Comparison of ENCODE assay signal across 7 cellular contexts in the genomic region with DNA sequence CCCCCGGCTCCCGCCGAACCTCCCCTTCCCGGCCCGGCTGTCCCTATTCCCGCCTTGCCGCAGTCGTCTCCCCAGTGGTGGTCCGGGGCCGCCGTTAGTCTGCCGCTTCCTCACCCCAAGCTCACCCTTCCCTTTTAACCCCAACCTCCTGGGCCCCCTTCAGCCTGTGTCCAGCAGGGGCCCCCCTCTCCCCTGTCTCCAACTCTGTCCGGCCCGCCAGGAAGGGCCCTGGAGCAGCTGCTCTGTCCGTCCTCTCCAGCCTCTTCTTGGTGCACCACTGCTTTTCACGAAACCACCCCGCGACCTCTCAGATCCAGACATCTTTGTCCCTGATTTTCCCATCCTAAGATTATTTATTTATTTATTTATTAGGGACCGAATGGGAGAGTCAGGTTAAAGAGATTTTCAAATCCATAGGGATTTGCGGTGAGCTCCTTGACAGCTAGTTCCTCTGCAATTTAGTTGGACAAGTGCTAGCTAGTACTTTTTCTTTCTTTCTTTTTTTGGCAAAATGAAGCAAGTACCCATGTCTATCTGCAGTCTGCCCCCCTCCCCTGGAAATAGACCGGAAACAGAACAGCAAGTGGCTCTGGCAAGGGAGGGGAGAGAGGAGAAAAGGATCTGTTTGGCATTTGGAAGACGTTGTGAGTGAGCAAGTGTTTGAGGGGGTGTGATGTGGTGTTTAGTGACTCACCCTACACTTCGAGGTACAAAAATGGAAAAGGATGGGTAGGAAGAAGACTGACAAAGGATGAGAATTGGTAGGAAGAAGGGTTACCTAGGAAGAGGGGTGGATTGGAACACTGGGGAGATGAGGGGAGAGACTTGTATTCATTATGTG. TPM values are rescaled to one million over a fixed set of nuclear protein-coding genes. Genes with fewer than 3 reads are reported as not detected.
A peak's percentile ranks its signal among the peaks of the same experiment; 100 is the strongest.
DNase-seq lines count a peak whose midpoint lies in the region; ATAC-seq, FAIRE-seq and TF ChIP-seq lines count a peak whose summit lies in the region.

No MANE protein-coding gene starts in this region.

- peaks cover 33% of the 10 kb centered on the region for H3K36me3 Mint-ChIP-seq in central memory CD8-positive, alpha-beta T cell (ENCODE audit: insufficient read depth)

- H3K4me3 ChIP-seq in kidney (ENCODE audit: low read length in 2 of 2): peak overlapping the region; percentile 80 to 89

- no peaks in the 10 kb centered on the region for H3K9me3 ChIP-seq in kidney (ENCODE audit: control insufficient read depth in 1 of 2, low read length in 2 of 2)

- H3K4me1 Mint-ChIP-seq in central memory CD8-positive, alpha-beta T cell: peaks cover 52% of the 10 kb centered on the region

- H3K27ac ChIP-seq in RWPE1 (peak overlapping the region; percentile 90), kidney (ENCODE audit: low read depth in 2 of 2, low read length in 2 of 2) (peak overlapping the region; percentile 72 to 73)

- H3K9me3 Mint-ChIP-seq in central memory CD8-positive, alpha-beta T cell: no peaks in the 10 kb centered on the region

- DNase-seq in GM03348 (ENCODE audit: low spot score) (peak; percentile 74), HT-29 (ENCODE audit: low spot score) (peak; percentile 55), RWPE1 (ENCODE audit: low spot score) (peak; percentile 58), kidney (no peak)
- DNase-seq in central memory CD8-positive, alpha-beta T cell (ENCODE audit: low spot score in 2 of 2): no peak
- DNase-seq in stimulated activated CD4-positive, alpha-beta T cell treated with anti-CD3 and anti-CD28 coated beads, Interleukin-4, amount 100 ng/mL, for 24 hours: peak; percentile 30

- no peaks in the 10 kb centered on the region for H3K27me3 Mint-ChIP-seq in central memory CD8-positive, alpha-beta T cell

- peak overlapping the region; percentile 72 for H3K27ac Mint-ChIP-seq in central memory CD8-positive, alpha-beta T cell (ENCODE audit: low read depth)

- POLR2A ChIA-PET in RWPE1 (lab: Yijun Ruan, JAX; ENCODE audit: low non-redundant PET): interaction anchor here (1.0 to 1.5 kb wide), 2 partner anchors 22 to 24 kb away, joined by 4 to 6 read pairs; a partner anchor contains a TSS

- no peak for FAIRE-seq in kidney (lab: Jason Lieb, UNC)

- peak; percentile 44 for TF ChIP-seq CTCF in RWPE1 (conservative IDR thresholded peaks at IDR 0.05; ENCODE audit: low read depth)
- TF ChIP-seq CTCF in kidney (IDR thresholded peaks at IDR 0.05; ENCODE audit: borderline replicate concordance, extremely low read depth, insufficient read depth): peak; percentile 54

- peak overlapping the region; percentile 79 to 80 for H3K9ac ChIP-seq in kidney (ENCODE audit: low read length in 2 of 2)

- H3K4me3 Mint-ChIP-seq in central memory CD8-positive, alpha-beta T cell: peak overlapping the region; percentile 97

- H3K4me1 ChIP-seq in kidney (ENCODE audit: control insufficient read depth in 1 of 2, insufficient read depth in 1 of 2, low read depth in 1 of 2, low read length in 2 of 2): peaks cover 4 to 7% of the 10 kb centered on the region in 2 donors

- CTCF ChIA-PET in RWPE1 (lab: Yijun Ruan, JAX): interaction anchor here (0.7 kb wide), 1 partner anchor 339 kb away, joined by 3 read pairs; no protein-coding TSS in a partner anchor

- peak; percentile 45 for ATAC-seq in GM21515 (IDR thresholded peaks at IDR 0.05; ENCODE audit: unreplicated experiment)
- ATAC-seq in central memory CD8-positive, alpha-beta T cell (replicated peaks; ENCODE audit: extremely low read depth, poor library complexity, severe bottlenecking): no peak

- H3K36me3 ChIP-seq in kidney (ENCODE audit: control insufficient read depth in 1 of 2, insufficient read depth in 2 of 2, low read length in 2 of 2): peaks cover 6 to 8% of the 10 kb centered on the region in 2 donors

- intact Hi-C loops in kidney (cut with DNase I): no loop called here

RNA-seq across cellular contexts. Expression of a gene that starts 0.6 kb away (rescaled TPM):
- 36.7 and 55.8 TPM in 2 replicates for total RNA-seq in HT-29 (2014; rRNA removed; shearing (Covaris generic))
- 23.6 TPM for total RNA-seq in kidney
- 14.3 TPM for polyA plus RNA-seq in kidney (ENCODE audit: insufficient read depth, low read depth, low replicate concordance)

RNA-seq across cellular contexts. Expression of a gene that starts 0.8 kb away (rescaled TPM):
- 15.5 and 20.0 TPM in 2 replicates for total RNA-seq in HT-29 (2014; rRNA removed; shearing (Covaris generic))
- total RNA-seq in kidney: 12.3 TPM
- polyA plus RNA-seq in kidney (ENCODE audit: insufficient read depth, low read depth, low replicate concordance): 35.3 TPM

RNA-seq across cellular contexts. Expression of a gene that starts 22.6 kb away (rescaled TPM):
- 5.7 and 6.0 TPM in 2 replicates for total RNA-seq in HT-29 (2014; rRNA removed; shearing (Covaris generic))
- 25.6 TPM for total RNA-seq in kidney
- polyA plus RNA-seq in kidney (ENCODE audit: insufficient read depth, low read depth, low replicate concordance): 34.9 TPM

RNA-seq across cellular contexts. Expression of a gene that starts 23.0 kb away (rescaled TPM):
- 14.8 and 18.2 TPM in 2 replicates for total RNA-seq in HT-29 (2014; rRNA removed; shearing (Covaris generic))
- total RNA-seq in kidney: 38.4 TPM
- 40.1 TPM for polyA plus RNA-seq in kidney (ENCODE audit: insufficient read depth, low read depth, low replicate concordance)

Comparison
In these comparisons a context has a peak if more than half of its experiments do, and no peak if none do; other contexts are left out.
1. DNase-seq: peak in GM03348 (single experiment), HT-29 (single experiment), RWPE1 (single experiment) and stimulated activated CD4-positive, alpha-beta T cell treated with anti-CD3 and anti-CD28 coated beads, Interleukin-4, amount 100 ng/mL, for 24 hours (single experiment); none in central memory CD8-positive, alpha-beta T cell (0 of 2) and kidney (single experiment).